ENCODE assay signal across 8 cellular contexts in genomic region chr14:70027785-70028428, GRCh38.
DNase-seq lines count a peak whose midpoint lies in the region; ATAC-seq and TF ChIP-seq lines count a peak whose summit lies in the region.

No MANE protein-coding gene starts in this region.

- intact Hi-C loops in dorsolateral prefrontal cortex (cut with DNase I): loop anchor here (1.0 to 5.0 kb wide), 6 partner anchors 46 to 210 kb away; no protein-coding TSS in a partner anchor

- TF ChIP-seq CTCF in GM12873 (IDR thresholded peaks at IDR 0.05; ENCODE audit: insufficient read depth, low read depth, low read length, missing control alignments) (peak; percentile 97), dorsolateral prefrontal cortex (IDR thresholded peaks at IDR 0.05 in 54 of 56, conservative IDR thresholded peaks at IDR 0.05 in 2 of 56; ENCODE audit: low read depth in 1 of 56, partially characterized antibody in 56 of 56) (peak; percentile 60 to 99 (median 96))

- no peak for ATAC-seq in GM21360 (IDR thresholded peaks at IDR 0.05; ENCODE audit: unreplicated experiment)

- DNase-seq in 8988T (peak; percentile 87), NCI-H2107 treated with DMSO at 0.1 percent for 48 hours (lab: John Stamatoyannopoulos, UW; ENCODE audit: unreplicated experiment) (peak; percentile 33), dorsolateral prefrontal cortex (peak; percentile 70 to 87 (median 78)), medulla oblongata (ENCODE audit: extremely low spot score) (peak; percentile 84)
- peak; percentile 54 for DNase-seq in activated CD4-positive, alpha-beta T cell treated with anti-CD3 and anti-CD28 coated beads, Interleukin-2, amount 50 U/mL, for 1 hour
- peak; percentile 21 to 24 for DNase-seq in stimulated activated CD8-positive, alpha-beta memory T cell treated with anti-CD3 and anti-CD28 coated beads, Interleukin-2, amount 100 ng/mL, for 1 hour (ENCODE audit: low read depth in 2 of 2)

- no peak overlapping the region for H3K27ac ChIP-seq in dorsolateral prefrontal cortex

- H3K4me3 ChIP-seq in dorsolateral prefrontal cortex: no peak overlapping the region

- peaks cover 0 to 10% (median 0%) of the 10 kb centered on the region in 45 donors for H3K27me3 ChIP-seq in dorsolateral prefrontal cortex

Comparison
In these comparisons a context has a peak if more than half of its experiments do, and no peak if none do; other contexts are left out.
1. DNase-seq: peak in every context shown above with its lines; median percentile 87 in 8988T; 84 in medulla oblongata; 78 in dorsolateral prefrontal cortex; 54 in activated CD4-positive, alpha-beta T cell treated with anti-CD3 and anti-CD28 coated beads, Interleukin-2, amount 50 U/mL, for 1 hour; 33 in NCI-H2107 treated with DMSO at 0.1 percent for 48 hours; 22 in stimulated activated CD8-positive, alpha-beta memory T cell treated with anti-CD3 and anti-CD28 coated beads, Interleukin-2, amount 100 ng/mL, for 1 hour.